In genomic region chr2:185757356-185757755, GRCh38 we compare ENCODE assay signal across 2 cellular contexts.
TF ChIP-seq lines count a peak whose summit lies in the region.

No MANE protein-coding gene starts in this region.

TF ChIP-seq in IMR-90, 13 proteins besides CTCF, POLR2A, EP300 and RAD21:
- TF ChIP-seq CEBPB (IDR thresholded peaks at IDR 0.05; ENCODE audit: low read depth, low read length) (no peak), FOS (IDR thresholded peaks at IDR 0.05; ENCODE audit: low read depth, low read length) (no peak), BHLHE40 (IDR thresholded peaks at IDR 0.05; ENCODE audit: low read depth, low read length) (no peak), USF2 (IDR thresholded peaks at IDR 0.05; ENCODE audit: low read depth, low read length) (no peak), MXI1 (IDR thresholded peaks at IDR 0.05; ENCODE audit: borderline replicate concordance, low read depth, low read length) (no peak), MAFK (IDR thresholded peaks at IDR 0.05; ENCODE audit: low read depth, low read length) (no peak), MAZ (IDR thresholded peaks at IDR 0.05; ENCODE audit: borderline replicate concordance, low read depth, low read length) (no peak), NFE2L2 (IDR thresholded peaks at IDR 0.05; ENCODE audit: low read depth, low read length) (no peak), ELK1 (IDR thresholded peaks at IDR 0.05; ENCODE audit: borderline replicate concordance, low read depth, low read length) (no peak)
TF ChIP-seq in IMR-90: peak in this region for 0.

TF ChIP-seq in GM12878, 131 proteins besides CTCF, POLR2A, EP300 and RAD21:
- TF ChIP-seq IKZF2 (IDR thresholded peaks at IDR 0.05) (no peak), ETV6 (conservative IDR thresholded peaks at IDR 0.05 in 1 of 2, IDR thresholded peaks at IDR 0.05 in 1 of 2; ENCODE audit: borderline replicate concordance in 1 of 2, low read depth in 1 of 2) (no peak), PAX5 (IDR thresholded peaks at IDR 0.05; ENCODE audit: borderline replicate concordance, low read depth, low read length) (no peak), CREB1 (IDR thresholded peaks at IDR 0.05; ENCODE audit: low read depth) (no peak), ZNF384 (IDR thresholded peaks at IDR 0.05; ENCODE audit: borderline replicate concordance, low read depth, low read length) (no peak), KAT2A (conservative IDR thresholded peaks at IDR 0.05; ENCODE audit: control insufficient read depth, low read depth, low read length) (no peak), BCL3 (IDR thresholded peaks at IDR 0.05; ENCODE audit: borderline replicate concordance, insufficient read depth, low read depth, low read length, poor library complexity, severe bottlenecking) (no peak), ZSCAN29 (IDR thresholded peaks at IDR 0.05) (no peak), RELA (IDR thresholded peaks at IDR 0.05; ENCODE audit: borderline replicate concordance, partially characterized antibody) (no peak), KDM1A (IDR thresholded peaks at IDR 0.05; ENCODE audit: borderline replicate concordance) (no peak), TARDBP (IDR thresholded peaks at IDR 0.05; ENCODE audit: borderline replicate concordance) (no peak), NR2F1 (conservative IDR thresholded peaks at IDR 0.05) (no peak), MYC (IDR thresholded peaks at IDR 0.05; ENCODE audit: insufficient read depth, insufficient read length, insufficient replicate concordance, low read length, severe bottlenecking) (no peak), STAT1 (conservative IDR thresholded peaks at IDR 0.05) (no peak)
